Comparison of ENCODE assay signal across 8 cellular contexts in genomic region chr1:180503274-180503862, GRCh38. TPM values are rescaled to one million over a fixed set of nuclear protein-coding genes. Genes with fewer than 3 reads are reported as not detected.
A peak's percentile ranks its signal among the peaks of the same experiment; 100 is the strongest.
DNase-seq lines count a peak whose midpoint lies in the region; ATAC-seq lines count a peak whose summit lies in the region.

No MANE protein-coding gene starts in this region.

- ATAC-seq in activated T-cell treated with anti-CD3 and anti-CD28 coated beads, Interleukin-2, amount 50 U/mL, for 72 hours (replicated peaks in 1 of 2): no peak
- ATAC-seq in stimulated activated naive CD8-positive, alpha-beta T cell treated with anti-CD3 and anti-CD28 coated beads, Interleukin-15, amount 100 ng/mL, for 72 hours: no peak
- no peak for ATAC-seq in HG03565 (IDR thresholded peaks at IDR 0.05; ENCODE audit: unreplicated experiment)

- peaks cover 0 to 3% of the 10 kb centered on the region in 2 donors for H3K36me3 Mint-ChIP-seq in activated T-cell treated with anti-CD3 and anti-CD28 coated beads, Interleukin-2, amount 50 U/mL, for 72 hours (ENCODE audit: insufficient read depth in 2 of 2)
- H3K36me3 Mint-ChIP-seq in immature natural killer cell: no peaks in the 10 kb centered on the region

- no peaks in the 10 kb centered on the region for H3K9me3 ChIP-seq in adipocyte (ENCODE audit: control insufficient read depth, low read length)

- peaks cover 26% of the 10 kb centered on the region for H3K4me1 ChIP-seq in adipocyte (ENCODE audit: control insufficient read depth, insufficient read depth, low read length)

- H3K27me3 Mint-ChIP-seq in activated T-cell treated with anti-CD3 and anti-CD28 coated beads, Interleukin-2, amount 50 U/mL, for 72 hours (ENCODE audit: low read depth): no peaks in the 10 kb centered on the region
- peaks cover 2 to 7% (median 7%) of the 10 kb centered on the region in 3 donors for H3K27me3 Mint-ChIP-seq in immature natural killer cell (ENCODE audit: low read depth in 3 of 3)
- H3K27me3 Mint-ChIP-seq in stimulated activated naive CD8-positive, alpha-beta T cell treated with anti-CD3 and anti-CD28 coated beads, Interleukin-15, amount 100 ng/mL, for 72 hours: no peaks in the 10 kb centered on the region

- no peaks in the 10 kb centered on the region for H3K27me3 ChIP-seq in adipocyte (replicated peaks; ENCODE audit: control insufficient read depth, insufficient read depth, low read length)

- peak overlapping the region; percentile 85 for H3K27ac Mint-ChIP-seq in activated T-cell treated with anti-CD3 and anti-CD28 coated beads, Interleukin-2, amount 50 U/mL, for 72 hours
- peak overlapping the region; percentile 91 to 96 (median 94) for H3K27ac Mint-ChIP-seq in immature natural killer cell
- peak overlapping the region; percentile 100 for H3K27ac Mint-ChIP-seq in stimulated activated naive CD8-positive, alpha-beta T cell treated with anti-CD3 and anti-CD28 coated beads, Interleukin-15, amount 100 ng/mL, for 72 hours

- peak overlapping the region; percentile 96 for H3K9ac ChIP-seq in adipocyte (ENCODE audit: low read length)

- H3K4me3 ChIP-seq in adipocyte (ENCODE audit: low read length): peak overlapping the region; percentile 97

- H3K4me1 Mint-ChIP-seq in activated T-cell treated with anti-CD3 and anti-CD28 coated beads, Interleukin-2, amount 50 U/mL, for 72 hours (ENCODE audit: low read depth): peaks cover 33% of the 10 kb centered on the region
- H3K4me1 Mint-ChIP-seq in immature natural killer cell: peaks cover 29 to 40% of the 10 kb centered on the region in 2 donors
- peaks cover 36% of the 10 kb centered on the region for H3K4me1 Mint-ChIP-seq in stimulated activated naive CD8-positive, alpha-beta T cell treated with anti-CD3 and anti-CD28 coated beads, Interleukin-15, amount 100 ng/mL, for 72 hours

- H3K4me3 Mint-ChIP-seq in activated T-cell treated with anti-CD3 and anti-CD28 coated beads, Interleukin-2, amount 50 U/mL, for 72 hours: peak overlapping the region; percentile 95 to 97
- H3K4me3 Mint-ChIP-seq in immature natural killer cell: peak overlapping the region; percentile 94 to 98 (median 96)
- peak overlapping the region; percentile 98 to 99 for H3K4me3 Mint-ChIP-seq in stimulated activated naive CD8-positive, alpha-beta T cell treated with anti-CD3 and anti-CD28 coated beads, Interleukin-15, amount 100 ng/mL, for 72 hours

- H3K9me3 Mint-ChIP-seq in activated T-cell treated with anti-CD3 and anti-CD28 coated beads, Interleukin-2, amount 50 U/mL, for 72 hours: no peaks in the 10 kb centered on the region
- no peaks in the 10 kb centered on the region for H3K9me3 Mint-ChIP-seq in immature natural killer cell
- H3K9me3 Mint-ChIP-seq in stimulated activated naive CD8-positive, alpha-beta T cell treated with anti-CD3 and anti-CD28 coated beads, Interleukin-15, amount 100 ng/mL, for 72 hours: no peaks in the 10 kb centered on the region

- DNase-seq in activated T-cell treated with anti-CD3 and anti-CD28 coated beads, Interleukin-2, amount 50 U/mL, for 72 hours: no peak
- no peak for DNase-seq in activated T-cell treated with anti-CD3 and anti-CD28 coated beads for 4 hours
- peak; percentile 44 to 56 for DNase-seq in Kasumi-1 (lab: John Stamatoyannopoulos, UW)
- DNase-seq in adipocyte (ENCODE audit: low read depth): no peak
- DNase-seq in immature natural killer cell: no peak
- DNase-seq in stimulated activated naive CD8-positive, alpha-beta T cell treated with anti-CD3 and anti-CD28 coated beads, Interleukin-15, amount 100 ng/mL, for 72 hours: no peak
- DNase-seq in NCI-H1930 (lab: John Stamatoyannopoulos, UW): no peak

- peaks cover 2% of the 10 kb centered on the region for H3K36me3 ChIP-seq in adipocyte (ENCODE audit: control insufficient read depth, insufficient read depth, low read length, severe bottlenecking)

RNA-seq across cellular contexts. Expression of gene ACBD6, which starts 1.0 kb away (rescaled TPM):
- total RNA-seq in activated T-cell treated with anti-CD3 and anti-CD28 coated beads, Interleukin-2, amount 50 U/mL, for 72 hours: 10 to 100 TPM; 58.2 to 59.8 TPM
- 10 to 100 TPM; 30.5 to 39.2 (median 38.1) TPM for polyA plus RNA-seq in immature natural killer cell

RNA-seq across cellular contexts. Expression of gene OVAAL, which starts 55.4 kb away (rescaled TPM):
- not detected for total RNA-seq in activated T-cell treated with anti-CD3 and anti-CD28 coated beads, Interleukin-2, amount 50 U/mL, for 72 hours
- polyA plus RNA-seq in immature natural killer cell: not detected

Comparison
In these comparisons a context has a peak if more than half of its experiments do, and no peak if none do; other contexts are left out.
1. DNase-seq: peak in Kasumi-1 (2 of 2); none in activated T-cell treated with anti-CD3 and anti-CD28 coated beads, Interleukin-2, amount 50 U/mL, for 72 hours (0 of 2), activated T-cell treated with anti-CD3 and anti-CD28 coated beads for 4 hours (single experiment), adipocyte (single experiment), immature natural killer cell (0 of 3), stimulated activated naive CD8-positive, alpha-beta T cell treated with anti-CD3 and anti-CD28 coated beads, Interleukin-15, amount 100 ng/mL, for 72 hours (0 of 2) and NCI-H1930 (0 of 2).
2. Peak in every context shown above with its lines, with median percentiles within 50 percentile points of each other: H3K27ac Mint-ChIP-seq and H3K4me3 Mint-ChIP-seq.